Comparison of ENCODE assay signal across 7 cellular contexts in genomic region chrX:10098235-10098819, GRCh38. TPM values are rescaled to one million over a fixed set of nuclear protein-coding genes. Genes with fewer than 3 reads are reported as not detected.
DNase-seq lines count a peak whose midpoint lies in the region; ATAC-seq lines count a peak whose summit lies in the region.

No MANE protein-coding gene starts in this region.

- H3K36me3 Mint-ChIP-seq in activated T-cell treated with anti-CD3 and anti-CD28 coated beads, Interleukin-2, amount 50 U/mL, for 4 hours (ENCODE audit: insufficient read depth), result peaks cover 20% of the 10 kb centered on the region

- H3K27me3 Mint-ChIP-seq in activated T-cell treated with anti-CD3 and anti-CD28 coated beads, Interleukin-2, amount 50 U/mL, for 4 hours (ENCODE audit: low read depth), result no peaks in the 10 kb centered on the region

- no peaks in the 10 kb centered on the region for H3K9me3 Mint-ChIP-seq in activated T-cell treated with anti-CD3 and anti-CD28 coated beads, Interleukin-2, amount 50 U/mL, for 4 hours

- H3K9me3 ChIP-seq in muscle layer of duodenum (ENCODE audit: control insufficient read depth in 1 of 2, low read length in 2 of 2), result no peaks in the 10 kb centered on the region

- peak; percentile 81 for ATAC-seq in GM19372 (IDR thresholded peaks at IDR 0.05; ENCODE audit: low read depth, unreplicated experiment)
- ATAC-seq in HG03135 (IDR thresholded peaks at IDR 0.05; ENCODE audit: unreplicated experiment), result peak; percentile 73
- ATAC-seq in activated T-cell treated with anti-CD3 and anti-CD28 coated beads, Interleukin-2, amount 50 U/mL, for 4 hours, result peak; percentile 70 to 72

- H3K27me3 ChIP-seq in muscle layer of duodenum (ENCODE audit: low read depth, low read length), result no peaks in the 10 kb centered on the region

- H3K36me3 ChIP-seq in muscle layer of duodenum (ENCODE audit: control insufficient read depth in 1 of 2, insufficient read depth in 2 of 2, low read length in 2 of 2), result peaks cover 0 to 4% of the 10 kb centered on the region in 2 donors

- DNase-seq in activated T-cell treated with anti-CD3 and anti-CD28 coated beads, Interleukin-2, amount 50 U/mL, for 4 hours, result peak; percentile 57
- DNase-seq in NCI-H526 (lab: John Stamatoyannopoulos, UW) (no peak), islet precursor cell (no peak), NCI-H748 treated with DMSO at 0.1 percent for 48 hours (lab: John Stamatoyannopoulos, UW) (no peak)

- H3K4me3 ChIP-seq in muscle layer of duodenum (ENCODE audit: low read depth in 1 of 2, low read length in 2 of 2), result peak overlapping the region; percentile 44 to 52

- peaks cover 62% of the 10 kb centered on the region for H3K4me1 Mint-ChIP-seq in activated T-cell treated with anti-CD3 and anti-CD28 coated beads, Interleukin-2, amount 50 U/mL, for 4 hours (ENCODE audit: low read depth)

- peak overlapping the region; percentile 72 for H3K4me3 Mint-ChIP-seq in activated T-cell treated with anti-CD3 and anti-CD28 coated beads, Interleukin-2, amount 50 U/mL, for 4 hours

- H3K27ac ChIP-seq in muscle layer of duodenum (ENCODE audit: low read length), result peak overlapping the region; percentile 83

- peaks cover 3 to 36% of the 10 kb centered on the region in 2 donors for H3K4me1 ChIP-seq in muscle layer of duodenum (ENCODE audit: control insufficient read depth in 1 of 2, insufficient read depth in 2 of 2, low read length in 2 of 2)

RNA-seq across cellular contexts. Expression of gene CLCN4, which starts 58.4 kb away (rescaled TPM):
- total RNA-seq in activated T-cell treated with anti-CD3 and anti-CD28 coated beads, Interleukin-2, amount 50 U/mL, for 4 hours, result under 1 TPM; 0.05 to 0.35 (median 0.08) TPM
